9 cellular contexts compared by ENCODE assay signal in genomic region chr2:174607989-174608865, GRCh38. TPM values are rescaled to one million over a fixed set of nuclear protein-coding genes. Genes with fewer than 3 reads are reported as not detected.
DNase-seq lines count a peak whose midpoint lies in the region; ATAC-seq and TF ChIP-seq lines count a peak whose summit lies in the region.
"Had no signal": no experiment of that assay in that cellular context is flagged by ENCODE, and none has a peak within 500 bp of the region (broad histone marks: within the 10 kb centered on the region; RNA-seq: fewer than 3 reads in every experiment).

No MANE protein-coding gene starts in this region.

- ATAC-seq in GM18508 (IDR thresholded peaks at IDR 0.05; ENCODE audit: insufficient read depth, unreplicated experiment) (peak; percentile 73), GM21576 (IDR thresholded peaks at IDR 0.05; ENCODE audit: unreplicated experiment) (peak; percentile 66), mucosa of descending colon (peak; percentile 44)

- H4K20me1 ChIP-seq in KMS-11 (ENCODE audit: insufficient read depth) = no peaks in the 10 kb centered on the region

- H3K36me3 ChIP-seq in KMS-11 (ENCODE audit: insufficient read depth) (no peaks in the 10 kb centered on the region), mucosa of descending colon (ENCODE audit: low read depth) (no peaks in the 10 kb centered on the region)

- peak overlapping the region; percentile 59 for H3K9ac ChIP-seq in KMS-11

- H3K4me1 ChIP-seq in KMS-11 (ENCODE audit: low read depth, poor library complexity, severe bottlenecking) = peaks cover 97% of the 10 kb centered on the region
- H3K4me1 ChIP-seq in mucosa of descending colon (ENCODE audit: low read depth) = peaks cover 3% of the 10 kb centered on the region

- H3K4me2 ChIP-seq in KMS-11 = peak overlapping the region; percentile 86

- H2AFZ ChIP-seq in KMS-11 (ENCODE audit: low read depth) = peak overlapping the region; percentile 41; the same call in 1 of the 2 replicates

- H3K27me3 ChIP-seq in KMS-11 (ENCODE audit: insufficient read depth, low read depth) = no peaks in the 10 kb centered on the region

- in situ Hi-C loops in G401 (cut with HindIII; ENCODE audit: low sequenced_read_pairs) = no loop called here

- DNase-seq in mucosa of descending colon (no peak), cerebellum (ENCODE audit: low spot score) (no peak), SIG-M5 (lab: John Stamatoyannopoulos, UW) (no peak), G401 (ENCODE audit: low spot score) (no peak), hypothalamus (lab: John Stamatoyannopoulos, UW) (no peak)

- peak overlapping the region; percentile 94 for H3K27ac ChIP-seq in KMS-11
- H3K27ac ChIP-seq: HL-60 had no signal

- H3K4me3 ChIP-seq in KMS-11 (IDR thresholded peaks at IDR 0.05; ENCODE audit: insufficient read depth, low read depth, low read length) (no peak overlapping the region), mucosa of descending colon (no peak overlapping the region)

- TF ChIP-seq CTCF in KMS-11 (conservative IDR thresholded peaks at IDR 0.05; ENCODE audit: low read depth, low read length) = no peak
- TF ChIP-seq CTCF in mucosa of descending colon (IDR thresholded peaks at IDR 0.05) = no peak

- intact Hi-C loops in mucosa of descending colon (cut with DNase I, micrococcal nuclease) = no loop called here

- peaks cover 22% of the 10 kb centered on the region; the same call in 1 of the 2 replicates for H3K79me2 ChIP-seq in KMS-11 (ENCODE audit: insufficient read depth, low read depth)

- H3K9me3 ChIP-seq in mucosa of descending colon = no peaks in the 10 kb centered on the region

RNA-seq across cellular contexts. Expression of gene WIPF1, which starts 10.6 kb away (rescaled TPM):
- total RNA-seq in mucosa of descending colon (10 to 100 TPM; 15.3 to 56.6 (median 28.9) TPM), cerebellum (10.1 TPM)
- total RNA-seq in G401 (2014; rRNA removed; shearing (Covaris generic)) = not detected in 2 replicates

Comparison
In these comparisons a context has a peak if more than half of its experiments do, and no peak if none do; other contexts are left out.
1. RNA of gene WIPF1, which starts 10.6 kb away (total RNA-seq): 15.3 to 56.6 TPM in mucosa of descending colon and 10.1 TPM in cerebellum (single experiment); not detected in G401; every median in the first group is over 10 times any median in the second.
2. Peak in every context shown above with its lines, with median percentiles within 50 percentile points of each other: ATAC-seq.